Comparison of ENCODE assay signal across 1 cellular context in genomic region chr12:131610891-131611290, GRCh38.
TF ChIP-seq lines count a peak whose summit lies in the region.

No MANE protein-coding gene starts in this region.

TF ChIP-seq in H1, 55 proteins besides CTCF, POLR2A, EP300 and RAD21:
- TF ChIP-seq NANOG (IDR thresholded peaks at IDR 0.05; ENCODE audit: insufficient read depth, low read depth, low read length, poor library complexity, severe bottlenecking) (no peak), POLR2AphosphoS5 (IDR thresholded peaks at IDR 0.05; ENCODE audit: low read depth, low read length) (no peak), BACH1 (IDR thresholded peaks at IDR 0.05; ENCODE audit: low read length) (no peak), FOSL1 (IDR thresholded peaks at IDR 0.05; ENCODE audit: insufficient read depth, low read depth, low read length) (no peak), JUN (IDR thresholded peaks at IDR 0.05; ENCODE audit: low read depth, low read length) (no peak), BCL11A (IDR thresholded peaks at IDR 0.05; ENCODE audit: low read depth in 2 of 2, low read length in 2 of 2) (no peak), RXRA (IDR thresholded peaks at IDR 0.05; ENCODE audit: insufficient read depth, low read depth, low read length) (no peak), CBX5 (IDR thresholded peaks at IDR 0.05; ENCODE audit: low read depth, low read length) (no peak), TAF7 (optimal IDR thresholded peaks at IDR 0.05; ENCODE audit: borderline replicate concordance, low read depth, low read length) (no peak), RBBP5 (IDR thresholded peaks at IDR 0.05; ENCODE audit: borderline replicate concordance, low read depth, low read length) (no peak), GTF2F1 (IDR thresholded peaks at IDR 0.05; ENCODE audit: borderline replicate concordance, low read depth, low read length) (no peak), CTBP2 (IDR thresholded peaks at IDR 0.05; ENCODE audit: borderline replicate concordance, insufficient read depth, insufficient read length, low read length) (no peak)
